18 cellular contexts compared by ENCODE assay signal in genomic region chr2:17441790-17442189, GRCh38.
DNase-seq lines count a peak whose midpoint lies in the region; ATAC-seq and TF ChIP-seq lines count a peak whose summit lies in the region.
"Had no signal": no experiment of that assay in that cellular context is flagged by ENCODE, and none has a peak within 500 bp of the region (broad histone marks: within the 10 kb centered on the region; RNA-seq: fewer than 3 reads in every experiment).

No MANE protein-coding gene starts in this region.

- H3K9me3 Mint-ChIP-seq in H9 (no peaks in the 10 kb centered on the region; a peak in 2 of 5 replicates), endodermal cell (peaks cover 4% of the 10 kb centered on the region)

- CTCF ChIA-PET in PC-9 (lab: Charles Lee), result no interaction called here

- H3K4me3 ChIP-seq in PC-9 (peak overlapping the region; percentile 38), endodermal cell (ENCODE audit: low read length) (peak overlapping the region; percentile 74), mesenchymal stem cell (ENCODE audit: insufficient read depth in 1 of 2, low read depth in 1 of 2, low read length in 2 of 2) (no peak overlapping the region)
- H3K4me3 ChIP-seq: SK-N-MC had no signal

- 0 out of 2 replicates have a peak, but pooled peaks cover 4% of the 10 kb centered on the region for H3K9me2 ChIP-seq in PC-9 (ENCODE audit: insufficient read depth)

- H3K9me3 ChIP-seq in H9 (ENCODE audit: control insufficient read depth, low read depth, low read length) (no peaks in the 10 kb centered on the region), PC-9 (ENCODE audit: insufficient read depth, low read depth) (no peaks in the 10 kb centered on the region), endodermal cell (ENCODE audit: control insufficient read depth, low read length) (no peaks in the 10 kb centered on the region), mesenchymal stem cell (ENCODE audit: control insufficient read depth, low read length) (no peaks in the 10 kb centered on the region)

- TF ChIP-seq CTCF in H9 (conservative IDR thresholded peaks at IDR 0.05), result no peak
- no peak for TF ChIP-seq CTCF in PC-9 (conservative IDR thresholded peaks at IDR 0.05)
- no peak for TF ChIP-seq CTCF in endodermal cell (conservative IDR thresholded peaks at IDR 0.05)

- no peak overlapping the region for H4K8ac ChIP-seq in H9 (replicated peaks; ENCODE audit: insufficient read length, low read depth, low read length)
- H4K8ac ChIP-seq in mesenchymal stem cell (ENCODE audit: low read length), result no peak overlapping the region

- H3K4me1 ChIP-seq in H9 (ENCODE audit: insufficient read depth, low read length) (no peaks in the 10 kb centered on the region; the same call in 1 of the 2 replicates), PC-9 (replicated peaks; ENCODE audit: insufficient read depth) (peaks cover 37% of the 10 kb centered on the region), endodermal cell (ENCODE audit: control insufficient read depth, insufficient read depth, low read length) (peaks cover 7% of the 10 kb centered on the region), mesenchymal stem cell (ENCODE audit: control insufficient read depth, insufficient read depth, low read depth, low read length) (peaks cover 7% of the 10 kb centered on the region)

- no peak overlapping the region for H3K4me2 ChIP-seq in H9 (ENCODE audit: insufficient read depth, insufficient read length, low read length)
- H3K4me2 ChIP-seq in PC-9, result peak overlapping the region; percentile 64
- H3K4me2 ChIP-seq in mesenchymal stem cell (ENCODE audit: low read length, poor library complexity, severe bottlenecking), result peak overlapping the region; percentile 58

- H3K27me3 ChIP-seq in H9 (ENCODE audit: insufficient read depth, low read length), result no peaks in the 10 kb centered on the region
- H3K27me3 ChIP-seq in PC-9 (ENCODE audit: insufficient read depth, low read depth), result no peaks in the 10 kb centered on the region
- no peaks in the 10 kb centered on the region for H3K27me3 ChIP-seq in endodermal cell (ENCODE audit: control insufficient read depth, insufficient read depth, low read length, poor library complexity, severe bottlenecking)
- H3K27me3 ChIP-seq in mesenchymal stem cell (ENCODE audit: control insufficient read depth in 1 of 2, insufficient read depth in 1 of 2, low read length in 2 of 2), result no peaks in the 10 kb centered on the region

- H3K4me3 Mint-ChIP-seq in H9 (peak overlapping the region in 1 of 2 experiments; percentile 10; a peak in 1 of 5 replicates), endodermal cell (peak overlapping the region; percentile 44)
- H3K4me3 Mint-ChIP-seq: CD4-positive, alpha-beta memory T cell had no signal

- peaks cover 0 to 7% (median 3%) of the 10 kb centered on the region in 3 experiments; a peak in 2 of 7 replicates for H3K36me3 Mint-ChIP-seq in H9 (ENCODE audit: insufficient read depth in 1 of 3, low read depth in 3 of 3)
- no peaks in the 10 kb centered on the region for H3K36me3 Mint-ChIP-seq in endodermal cell (ENCODE audit: low read depth)
- H3K36me3 Mint-ChIP-seq: CD4-positive, alpha-beta memory T cell had no signal

- H2AK5ac ChIP-seq in H9 (ENCODE audit: insufficient read length, low read length), result no peak overlapping the region
- H2AK5ac ChIP-seq in mesenchymal stem cell (ENCODE audit: low read length, severe bottlenecking), result no peak overlapping the region

- DNase-seq in H9, result no peak
- no peak for DNase-seq in PC-9
- no peak for DNase-seq in endodermal cell
- no peak for DNase-seq in mesenchymal stem cell
- DNase-seq in ureter (ENCODE audit: low spot score), result no peak
- DNase-seq: Calu3; CD4-positive, alpha-beta memory T cell; Kasumi-1; NCI-H1105 treated with DMSO at 0.1 percent for 48 hours; NCI-H2029; NCI-H2171; NCI-H446 treated with DMSO at 0.1 percent for 48 hours; NCI-H774; Right ventricle myocardium superior had no signal

- no peak overlapping the region for H4K5ac ChIP-seq in H9 (ENCODE audit: insufficient read length, low read depth, low read length)

- H2BK5ac ChIP-seq in H9 (ENCODE audit: insufficient read length, low read length) (no peak overlapping the region), mesenchymal stem cell (ENCODE audit: low read depth, low read length, poor library complexity, severe bottlenecking) (peak overlapping the region; percentile 19)

- BruUV-seq in PC-9 (replicated peaks; lab: Mats Ljungman, UMichigan), result no TSS peak

- H3K56ac ChIP-seq in H9 (ENCODE audit: insufficient read length, low read depth, low read length), result no peak overlapping the region

- no peaks in the 10 kb centered on the region for H3K79me2 ChIP-seq in H9 (ENCODE audit: insufficient read depth, low read length)
- no peaks in the 10 kb centered on the region for H3K79me2 ChIP-seq in PC-9 (ENCODE audit: low read depth)

- H3K18ac ChIP-seq in H9 (ENCODE audit: insufficient read length, low read depth, low read length) (no peak overlapping the region), mesenchymal stem cell (ENCODE audit: low read depth in 1 of 2, low read length in 2 of 2) (no peak overlapping the region)

- peaks cover 31% of the 10 kb centered on the region for H3F3A ChIP-seq in PC-9 (ENCODE audit: insufficient read depth, low read depth)

- H3K27me3 Mint-ChIP-seq in H9 (ENCODE audit: low read depth) (no peaks in the 10 kb centered on the region), endodermal cell (ENCODE audit: insufficient read depth) (no peaks in the 10 kb centered on the region)
- H3K27me3 Mint-ChIP-seq: CD4-positive, alpha-beta memory T cell had no signal

- H3K79me1 ChIP-seq in H9 (ENCODE audit: insufficient read depth, low read depth, low read length, poor library complexity, severe bottlenecking), result no peaks in the 10 kb centered on the region
- H3K79me1 ChIP-seq in mesenchymal stem cell (replicated peaks; ENCODE audit: low read length, poor library complexity, severe bottlenecking), result no peaks in the 10 kb centered on the region

- no peak overlapping the region for H4K91ac ChIP-seq in H9 (ENCODE audit: insufficient read length, low read depth, low read length)
- H4K91ac ChIP-seq in mesenchymal stem cell (ENCODE audit: low read length), result no peak overlapping the region

- WGBS in H9 (ENCODE audit: extremely low coverage, insufficient read length, low lambda C conversion rate), result no CpG with 5 or more reads among the region's 9 CpGs
- WGBS in endodermal cell (ENCODE audit: insufficient coverage in 1 of 2, insufficient read length in 1 of 2), 2 experiments, result 82 to 94% methylated on average over 4 to 9 of the region's 9 CpGs
- 98% methylated on average over 5 of the region's 9 CpGs for WGBS in mesenchymal stem cell

- ATAC-seq in GM19395 (IDR thresholded peaks at IDR 0.05; ENCODE audit: unreplicated experiment), result no peak
- no peak for ATAC-seq in HG03354 (IDR thresholded peaks at IDR 0.05; ENCODE audit: poor library complexity, severe bottlenecking, unreplicated experiment)
- ATAC-seq in GM19452 (IDR thresholded peaks at IDR 0.05; ENCODE audit: unreplicated experiment), result no peak

- H3K9ac ChIP-seq in H9 (ENCODE audit: extremely low read depth, insufficient read length, low read length) (no peak overlapping the region), endodermal cell (ENCODE audit: extremely low read depth, low read length, poor library complexity, severe bottlenecking) (peak overlapping the region; percentile 72), mesenchymal stem cell (ENCODE audit: low read length) (no peak overlapping the region)

- H2BK20ac ChIP-seq in H9 (ENCODE audit: low read depth, low read length, poor library complexity, severe bottlenecking), result no peak overlapping the region

- H4K20me1 ChIP-seq in H9 (ENCODE audit: control insufficient read depth, insufficient read depth, insufficient read length) (no peaks in the 10 kb centered on the region), PC-9 (ENCODE audit: insufficient read depth) (no peaks in the 10 kb centered on the region)

- H3K27ac ChIP-seq in H9 (ENCODE audit: insufficient read length, low read depth, low read length), result no peak overlapping the region
- peak overlapping the region; percentile 90 for H3K27ac ChIP-seq in PC-9
- H3K27ac ChIP-seq in endodermal cell (ENCODE audit: low read depth, low read length), result no peak overlapping the region
- H3K27ac ChIP-seq in mesenchymal stem cell (ENCODE audit: low read length, poor library complexity, severe bottlenecking), result peak overlapping the region; percentile 78
- H3K27ac ChIP-seq: SK-N-MC had no signal

- H3K4ac ChIP-seq in H9 (ENCODE audit: low read depth, low read length) (no peak overlapping the region), mesenchymal stem cell (ENCODE audit: low read depth in 1 of 2, low read length in 2 of 2) (no peak overlapping the region)

- peak overlapping the region; percentile 5 to 95 (median 89); a peak in 5 of 7 replicates for H3K27ac Mint-ChIP-seq in H9
- peak overlapping the region; percentile 98 for H3K27ac Mint-ChIP-seq in endodermal cell
- H3K27ac Mint-ChIP-seq: CD4-positive, alpha-beta memory T cell had no signal

- no peak overlapping the region for H2AFZ ChIP-seq in H9 (ENCODE audit: low read length)
- peak overlapping the region; percentile 79 for H2AFZ ChIP-seq in PC-9
- H2AFZ ChIP-seq in mesenchymal stem cell (ENCODE audit: low read depth, low read length), result no peak overlapping the region

- intact Hi-C loops in PC-9 (cut with micrococcal nuclease; ENCODE audit: unreplicated experiment), result no loop called here

- H3K36me3 ChIP-seq in PC-9 (ENCODE audit: low read depth) (no peaks in the 10 kb centered on the region), endodermal cell (ENCODE audit: control insufficient read depth, insufficient read depth, low read length) (no peaks in the 10 kb centered on the region), mesenchymal stem cell (ENCODE audit: control insufficient read depth in 1 of 2, insufficient read depth in 2 of 2, low read depth in 1 of 2, low read length in 2 of 2) (no peaks in the 10 kb centered on the region)

- POLR2A ChIA-PET in PC-9 (lab: Charles Lee; ENCODE audit: unreplicated experiment), result interaction anchor here (0.7 kb wide), 1 partner anchor 138 kb away, joined by 17 read pairs; no protein-coding TSS in a partner anchor

- H3K4me1 Mint-ChIP-seq in H9 (peaks cover 27 to 28% of the 10 kb centered on the region in 2 experiments), endodermal cell (peaks cover 15% of the 10 kb centered on the region)
- H3K4me1 Mint-ChIP-seq: CD4-positive, alpha-beta memory T cell had no signal

- H2BK120ac ChIP-seq in H9 (ENCODE audit: low read depth, low read length, poor library complexity, severe bottlenecking) (no peak overlapping the region), mesenchymal stem cell (ENCODE audit: low read depth, low read length) (no peak overlapping the region)

- no peak overlapping the region for H3T11ph ChIP-seq in H9 (ENCODE audit: low read length)

- H3K14ac ChIP-seq in H9 (ENCODE audit: insufficient read depth, low read length), result no peak overlapping the region
- no peak overlapping the region for H3K14ac ChIP-seq in mesenchymal stem cell (ENCODE audit: low read length in 2 of 2)

- H2BK15ac ChIP-seq in H9 (ENCODE audit: low read depth, low read length) (no peak overlapping the region), mesenchymal stem cell (ENCODE audit: low read depth, poor library complexity, severe bottlenecking) (no peak overlapping the region)

- H3K23me2 ChIP-seq in H9 (ENCODE audit: insufficient read length, low read depth, low read length, poor library complexity, severe bottlenecking), result no peaks in the 10 kb centered on the region

- H3K23ac ChIP-seq in H9 (ENCODE audit: insufficient read length, low read depth, low read length) (no peak overlapping the region), mesenchymal stem cell (ENCODE audit: low read length in 2 of 2) (no peak overlapping the region)

- H2BK12ac ChIP-seq in H9 (ENCODE audit: insufficient read length, low read depth, low read length) (no peak overlapping the region), mesenchymal stem cell (ENCODE audit: low read length in 2 of 2) (no peak overlapping the region)

Comparison
In these comparisons a context has a peak if more than half of its experiments do, and no peak if none do; other contexts are left out.
1. H3K27ac ChIP-seq: peak in PC-9 (single experiment) and mesenchymal stem cell (single experiment); none in H9 (single experiment) and endodermal cell (single experiment).
2. H3K4me3 ChIP-seq: peak in PC-9 (single experiment) and endodermal cell (single experiment); none in mesenchymal stem cell (0 of 2).